In genomic region chr3:187714404-187714979, GRCh38 we compare ENCODE assay signal across 8 cellular contexts. TPM values are rescaled to one million over a fixed set of nuclear protein-coding genes. Genes with fewer than 3 reads are reported as not detected.
A peak's percentile ranks its signal among the peaks of the same experiment; 100 is the strongest.
DNase-seq lines count a peak whose midpoint lies in the region; ATAC-seq, FAIRE-seq and TF ChIP-seq lines count a peak whose summit lies in the region.

No MANE protein-coding gene starts in this region.

- BruUV-seq in endothelial cell of umbilical vein (replicated peaks; lab: Mats Ljungman, UMichigan), result no TSS peak

- H3K9ac ChIP-seq in endothelial cell of umbilical vein (replicated peaks; ENCODE audit: extremely low read depth, insufficient read depth, low read length), result no peak overlapping the region

- DNase-seq in DMS 273 (lab: John Stamatoyannopoulos, UW; ENCODE audit: unreplicated experiment) (peak; percentile 89), HuH-7 (ENCODE audit: low spot score) (peak; percentile 71), NOMO-1 treated with DMSO at 0.1 percent for 48 hours (lab: John Stamatoyannopoulos, UW; ENCODE audit: unreplicated experiment) (peak; percentile 75), endothelial cell of umbilical vein (ENCODE audit: low read depth, low spot score) (peak; percentile 71), naive B cell (peak; percentile 52)
- peak; percentile 86 for DNase-seq in activated CD8-positive, alpha-beta memory T cell treated with anti-CD3 and anti-CD28 coated beads for 24 hours
- DNase-seq in stimulated activated naive CD4-positive, alpha-beta T cell treated with Interleukin-2 at 50 U/mL for 16 hours (lab: John Stamatoyannopoulos, UW), result peak; percentile 51

- no peaks in the 10 kb centered on the region for H3K9me3 ChIP-seq in endothelial cell of umbilical vein (replicated peaks; ENCODE audit: control insufficient read depth, insufficient read depth, low read length)

- peaks cover 0 to 4% (median 0%) of the 10 kb centered on the region in 3 donors for H3K27me3 Mint-ChIP-seq in naive B cell

- POLR2A ChIA-PET in endothelial cell of umbilical vein (lab: Charles Lee), result no interaction called here

- H3K27me3 ChIP-seq in endothelial cell of umbilical vein (ENCODE audit: control insufficient read depth in 2 of 2, insufficient read depth in 2 of 2, low read length in 2 of 2), result no peaks in the 10 kb centered on the region

- ATAC-seq in GM21423 (IDR thresholded peaks at IDR 0.05; ENCODE audit: unreplicated experiment) (peak; percentile 89), naive B cell (ENCODE audit: low read depth in 2 of 2) (peak; percentile 68 to 82)

- CTCF ChIA-PET in endothelial cell of umbilical vein (lab: Charles Lee), result interaction anchor here (0.9 to 7.9 kb wide), 16 partner anchors 10 to 1100 kb away, joined by 3 to 111 read pairs (median 5); partner anchors contain the start of genes RPL39L and RTP2

- no peaks in the 10 kb centered on the region for H3K79me2 ChIP-seq in endothelial cell of umbilical vein (ENCODE audit: control insufficient read depth, insufficient read depth, low read length)

- dilution Hi-C loops in endothelial cell of umbilical vein (cut with MboI; ENCODE audit: extremely low pct_ligation_motif_present, low sequenced_read_pairs), result no loop called here

- peak; percentile 87 to 89 for TF ChIP-seq CTCF in endothelial cell of umbilical vein (IDR thresholded peaks at IDR 0.05; ENCODE audit: extremely low read depth in 1 of 2, insufficient read depth in 1 of 2, low read depth in 1 of 2, low read length in 2 of 2)

- no peak overlapping the region for H2AFZ ChIP-seq in endothelial cell of umbilical vein (ENCODE audit: low read depth, low read length)

- H3K4me1 Mint-ChIP-seq in naive B cell, result peaks cover 3 to 8% (median 8%) of the 10 kb centered on the region in 3 donors

- no peaks in the 10 kb centered on the region for H3K9me3 Mint-ChIP-seq in naive B cell

- H3K4me2 ChIP-seq in endothelial cell of umbilical vein (ENCODE audit: insufficient read depth, low read length), result no peak overlapping the region

- H3K4me3 Mint-ChIP-seq in naive B cell, result no peak overlapping the region

- H3K36me3 ChIP-seq in endothelial cell of umbilical vein (ENCODE audit: control insufficient read depth in 2 of 2, extremely low read depth in 1 of 2, insufficient read depth in 2 of 2, low read length in 2 of 2), result no peaks in the 10 kb centered on the region

- no peaks in the 10 kb centered on the region for H3K4me1 ChIP-seq in endothelial cell of umbilical vein (ENCODE audit: control insufficient read depth, extremely low read depth, insufficient read depth, low read length)

- peak overlapping the region in 3 of 6 donors; percentile 16 to 83 (median 80) for H3K27ac Mint-ChIP-seq in naive B cell

- H4K20me1 ChIP-seq in endothelial cell of umbilical vein (replicated peaks; ENCODE audit: control insufficient read depth, extremely low read depth, insufficient read depth, low read length), result no peaks in the 10 kb centered on the region

- no peak overlapping the region for H3K4me3 ChIP-seq in endothelial cell of umbilical vein (replicated peaks in 1 of 3; ENCODE audit: insufficient read depth in 1 of 3, low read depth in 1 of 3, low read length in 3 of 3)

- intact Hi-C loops in endothelial cell of umbilical vein (cut with micrococcal nuclease), result loop anchor here (1.0 to 2.0 kb wide), 5 partner anchors 35 to 602 kb away; no protein-coding TSS in a partner anchor

- FAIRE-seq in endothelial cell of umbilical vein (lab: Jason Lieb, UNC), result peak; percentile 97

- no peaks in the 10 kb centered on the region for H3K9me1 ChIP-seq in endothelial cell of umbilical vein (replicated peaks; ENCODE audit: control insufficient read depth, extremely low read depth, insufficient read depth, low read length)

- no peak for TF ChIP-seq POLR2A in endothelial cell of umbilical vein (IDR thresholded peaks at IDR 0.05; ENCODE audit: low read depth, low read length)

- H3K27ac ChIP-seq in endothelial cell of umbilical vein (ENCODE audit: insufficient read depth, low read depth, low read length), result no peak overlapping the region

- no peaks in the 10 kb centered on the region for H3K36me3 Mint-ChIP-seq in naive B cell

TF ChIP-seq in endothelial cell of umbilical vein, 7 proteins besides CTCF, POLR2A, EP300 and RAD21:
- TF ChIP-seq EZH2 (IDR thresholded peaks at IDR 0.05; ENCODE audit: borderline replicate concordance, low read depth, low read length, severe bottlenecking) (no peak), FOS (IDR thresholded peaks at IDR 0.05; ENCODE audit: borderline replicate concordance, insufficient read depth, low read length) (no peak), JUN (IDR thresholded peaks at IDR 0.05; ENCODE audit: borderline replicate concordance, insufficient read depth, insufficient read length, low read depth) (no peak), MYC (IDR thresholded peaks at IDR 0.05; ENCODE audit: low read depth, low read length) (no peak), GATA2 (IDR thresholded peaks at IDR 0.05; ENCODE audit: insufficient read depth, insufficient read length, low read depth, low read length) (no peak), MAX (IDR thresholded peaks at IDR 0.05; ENCODE audit: insufficient read depth, insufficient read length) (no peak), POLR2AphosphoS5 (IDR thresholded peaks at IDR 0.05; ENCODE audit: insufficient read depth, low read depth, low read length) (no peak)

RNA-seq across cellular contexts. Expression of gene RTP2, which starts 12.1 kb away (rescaled TPM):
- not detected in 2 replicates for total RNA-seq in endothelial cell of umbilical vein
- polyA plus RNA-seq in endothelial cell of umbilical vein (not detected in 2 replicates), naive B cell (ENCODE audit: low read depth in 6 of 6) (not detected)
- not detected in 2 replicates for polyA plus RNA-seq in endothelial cell of umbilical vein (2011; cell fraction: cytosol; rRNA removed)
- not detected in 2 replicates for polyA plus RNA-seq in endothelial cell of umbilical vein (2011; cell fraction: nucleus; rRNA removed)
- polyA plus RNA-seq in endothelial cell of umbilical vein (2012), result not detected in 2 replicates
- not detected in 2 replicates for polyA minus RNA-seq in endothelial cell of umbilical vein
- not detected for polyA minus RNA-seq in endothelial cell of umbilical vein (2011; cell fraction: cytosol; rRNA and poly(A)+ RNA removed)
- polyA minus RNA-seq in endothelial cell of umbilical vein (2011; cell fraction: nucleus; rRNA and poly(A)+ RNA removed), result not detected in 2 replicates

RNA-seq across cellular contexts. Expression of gene BCL6, which starts 30.8 kb away (rescaled TPM):
- 9.6 and 12.1 TPM in 2 replicates for total RNA-seq in endothelial cell of umbilical vein
- polyA plus RNA-seq in endothelial cell of umbilical vein, result 3.8 and 6.9 TPM in 2 replicates
- 4.3 and 4.5 TPM in 2 replicates for polyA plus RNA-seq in endothelial cell of umbilical vein (2011; cell fraction: cytosol; rRNA removed)
- polyA plus RNA-seq in endothelial cell of umbilical vein (2011; cell fraction: nucleus; rRNA removed), result 34.1 and 35.0 TPM in 2 replicates
- polyA plus RNA-seq in endothelial cell of umbilical vein (2012), result 20.2 and 33.4 TPM in 2 replicates
- polyA minus RNA-seq in endothelial cell of umbilical vein, result 13.7 and 18.2 TPM in 2 replicates
- 4.2 TPM for polyA minus RNA-seq in endothelial cell of umbilical vein (2011; cell fraction: cytosol; rRNA and poly(A)+ RNA removed)
- polyA minus RNA-seq in endothelial cell of umbilical vein (2011; cell fraction: nucleus; rRNA and poly(A)+ RNA removed), result 35.8 and 58.8 TPM in 2 replicates
- polyA plus RNA-seq in naive B cell (ENCODE audit: low read depth in 6 of 6), result 10 to 100 TPM; 20.7 to 39.3 (median 31.9) TPM

RNA-seq across cellular contexts. Expression of gene SST, which starts 44.3 kb away (rescaled TPM):
- total RNA-seq in endothelial cell of umbilical vein, result not detected in 2 replicates
- polyA plus RNA-seq in endothelial cell of umbilical vein (not detected in 2 replicates), naive B cell (ENCODE audit: low read depth in 6 of 6) (not detected)
- not detected in 2 replicates for polyA plus RNA-seq in endothelial cell of umbilical vein (2011; cell fraction: cytosol; rRNA removed)
- not detected in 2 replicates for polyA plus RNA-seq in endothelial cell of umbilical vein (2011; cell fraction: nucleus; rRNA removed)
- not detected in 2 replicates for polyA plus RNA-seq in endothelial cell of umbilical vein (2012)
- not detected in 2 replicates for polyA minus RNA-seq in endothelial cell of umbilical vein
- polyA minus RNA-seq in endothelial cell of umbilical vein (2011; cell fraction: cytosol; rRNA and poly(A)+ RNA removed), result not detected
- polyA minus RNA-seq in endothelial cell of umbilical vein (2011; cell fraction: nucleus; rRNA and poly(A)+ RNA removed), result not detected in 2 replicates
